In genomic region chr15:38458646-38459045, GRCh38 we compare ENCODE assay signal across 32 cellular contexts.
"Had no signal": no experiment of that assay in that cellular context is flagged by ENCODE, and none has a peak within 500 bp of the region (broad histone marks: within the 10 kb centered on the region; RNA-seq: fewer than 3 reads in every experiment).

No MANE protein-coding gene starts in this region.

- H3K27ac ChIP-seq: body of pancreas, cardiac muscle cell, colonic mucosa, dorsolateral prefrontal cortex, foreskin keratinocyte, gastrocnemius medialis, heart left ventricle, WERI-Rb-1 had no signal

- DNase-seq: activated B cell treated with CpG ODN at 0.5 μM for 24 hours; activated CD4-positive, alpha-beta T cell treated with anti-CD3 and anti-CD28 coated beads for 48 hours; activated CD4-positive, alpha-beta T cell treated with anti-CD3 and anti-CD28 coated beads, Interleukin-2, amount 50 U/mL, for 1 hour; activated CD4-positive, alpha-beta T cell treated with anti-CD3 and anti-CD28 coated beads, Interleukin-2, amount 50 U/mL, for 48 hours; activated CD8-positive, alpha-beta memory T cell treated with anti-CD3 and anti-CD28 coated beads for 24 hours; activated CD8-positive, alpha-beta T cell treated with anti-CD3 and anti-CD28 coated beads for 36 hours; activated effector memory CD4-positive, alpha-beta T cell treated with Interleukin-2 at 50 U/mL for 16 hours; activated gamma-delta T cell treated with Interleukin-2 at 50 U/mL for 16 hours; activated naive CD4-positive, alpha-beta T cell treated with anti-CD3 and anti-CD28 coated beads, Interleukin-2, amount 50 U/mL, for 16 hours; activated naive CD4-positive, alpha-beta T cell treated with Interleukin-2 at 50 U/mL for 16 hours; activated T-cell treated with anti-CD3 and anti-CD28 coated beads, Interleukin-2, amount 50 U/mL, for 4 hours; amniotic stem cell; anterior cingulate cortex; body of pancreas; central memory CD4-positive, alpha-beta T cell; cerebellar nuclear complex; colonic mucosa; dorsolateral prefrontal cortex; effector memory CD4-positive, alpha-beta T cell; endodermal cell; foreskin keratinocyte; gastrocnemius medialis; glutamatergic neuron; heart left ventricle; T-helper 1 cell; T-helper 17 cell; T1000; WERI-Rb-1 had no signal

- ATAC-seq: activated CD4-positive, CD25-positive, alpha-beta regulatory T cell treated with anti-CD3 and anti-CD28 coated beads, Interleukin-2, amount 50 U/mL, for 24 hours; activated CD8-positive, alpha-beta T cell treated with anti-CD3 and anti-CD28 coated beads for 36 hours; activated T-cell treated with anti-CD3 and anti-CD28 coated beads, Interleukin-2, amount 50 U/mL, for 4 hours; activated T-helper 17 cell treated with anti-CD3 and anti-CD28 coated beads, Interleukin-2, amount 50 U/mL, for 72 hours; body of pancreas; esophagus mucosa; foreskin keratinocyte; gastrocnemius medialis; heart left ventricle; T-helper 17 cell had no signal

- H3K4me3 ChIP-seq: body of pancreas, cardiac muscle cell, colonic mucosa, dorsolateral prefrontal cortex, gastrocnemius medialis, heart left ventricle had no signal

- H3K27me3 ChIP-seq: body of pancreas, cardiac muscle cell, colonic mucosa, dorsolateral prefrontal cortex, foreskin keratinocyte, gastrocnemius medialis, heart left ventricle had no signal

- H3K9me3 ChIP-seq: body of pancreas, colonic mucosa, gastrocnemius medialis, heart left ventricle had no signal

- H3K36me3 ChIP-seq: cardiac muscle cell, colonic mucosa, gastrocnemius medialis, heart left ventricle had no signal
